ENCODE assay signal across 16 cellular contexts in genomic region chr12:63045020-63045860, GRCh38.
DNase-seq lines count a peak whose midpoint lies in the region; ATAC-seq, FAIRE-seq and TF ChIP-seq lines count a peak whose summit lies in the region.
"Had no signal": no experiment of that assay in that cellular context is flagged by ENCODE, and none has a peak within 500 bp of the region (broad histone marks: within the 10 kb centered on the region; RNA-seq: fewer than 3 reads in every experiment).

No MANE protein-coding gene starts in this region.

- DNase-seq in BJ (ENCODE audit: low read depth) (peak; percentile 78), RCC 7860 (ENCODE audit: low spot score) (peak; percentile 52), epithelial cell of esophagus (ENCODE audit: low read depth) (peak; percentile 42), omental fat pad (ENCODE audit: low spot score) (no peak), occipital lobe (lab: John Stamatoyannopoulos, UW) (no peak), midbrain (lab: John Stamatoyannopoulos, UW) (no peak), DMS79 treated with DMSO at 0.1 percent for 48 hours (lab: John Stamatoyannopoulos, UW) (no peak), H9 (no peak)
- DNase-seq: activated CD4-positive, alpha-beta T cell treated with anti-CD3 and anti-CD28 coated beads, Interleukin-2, amount 10 ng/mL, durations not matched to agents 7 days and 5 days; activated naive CD4-positive, alpha-beta T cell treated with anti-CD3 and anti-CD28 coated beads, Interleukin-2, amount 10 ng/mL, durations not matched to agents 7 days and 5 days; Calu3; endodermal cell; left lung; NCI-H2227 treated with DMSO at 0.1 percent for 48 hours; SHP77 had no signal

- no peak overlapping the region for H4K91ac ChIP-seq in H9 (ENCODE audit: insufficient read length, low read depth, low read length)

- no peak overlapping the region for H4K8ac ChIP-seq in H9 (replicated peaks; ENCODE audit: insufficient read length, low read depth, low read length)

- CTCF ChIA-PET in BJ (lab: Yijun Ruan, JAX), result interaction anchor here (1.0 to 1.2 kb wide), 2 partner anchors 11 to 232 kb away, joined by 3 read pairs; no protein-coding TSS in a partner anchor

- no peak overlapping the region for H2AK5ac ChIP-seq in H9 (ENCODE audit: insufficient read length, low read length)

- no peaks in the 10 kb centered on the region for H3K9me3 ChIP-seq in H9 (ENCODE audit: control insufficient read depth, low read depth, low read length)
- H3K9me3 ChIP-seq: left lung, prostate gland had no signal

- no peaks in the 10 kb centered on the region for H3K36me3 Mint-ChIP-seq in H9 (ENCODE audit: insufficient read depth in 1 of 3, low read depth in 3 of 3)
- H3K36me3 Mint-ChIP-seq: activated naive CD4-positive, alpha-beta T cell treated with anti-CD3 and anti-CD28 coated beads, Interleukin-2, amount 10 ng/mL, durations not matched to agents 7 days and 5 days had no signal

- H3K27me3 Mint-ChIP-seq in H9 (ENCODE audit: low read depth), result no peaks in the 10 kb centered on the region
- H3K27me3 Mint-ChIP-seq: activated CD4-positive, alpha-beta T cell treated with anti-CD3 and anti-CD28 coated beads, Interleukin-2, amount 10 ng/mL, durations not matched to agents 7 days and 5 days; activated naive CD4-positive, alpha-beta T cell treated with anti-CD3 and anti-CD28 coated beads, Interleukin-2, amount 10 ng/mL, durations not matched to agents 7 days and 5 days had no signal

- no CpG with 5 or more reads among the region's 4 CpGs for WGBS in H9 (ENCODE audit: extremely low coverage, insufficient read length, low lambda C conversion rate)

- no peak overlapping the region for H2AFZ ChIP-seq in H9 (ENCODE audit: low read length)

- H3K27ac ChIP-seq in H9 (ENCODE audit: insufficient read length, low read depth, low read length), result no peak overlapping the region
- H3K27ac ChIP-seq: left lung, prostate gland had no signal

- no peak overlapping the region for H3K14ac ChIP-seq in H9 (ENCODE audit: insufficient read depth, low read length)

- POLR2A ChIA-PET in BJ (lab: Charles Lee), result interaction anchor here (0.6 kb wide), 1 partner anchor 19 kb away, joined by 6 read pairs; no protein-coding TSS in a partner anchor

- H3K23me2 ChIP-seq in H9 (ENCODE audit: insufficient read length, low read depth, low read length, poor library complexity, severe bottlenecking), result no peaks in the 10 kb centered on the region

- ATAC-seq in omental fat pad (ENCODE audit: low FRiP score), result peak; percentile 14
- ATAC-seq: left lung had no signal

- no peaks in the 10 kb centered on the region for H4K20me1 ChIP-seq in H9 (ENCODE audit: control insufficient read depth, insufficient read depth, insufficient read length)

- H3K79me1 ChIP-seq in H9 (ENCODE audit: insufficient read depth, low read depth, low read length, poor library complexity, severe bottlenecking), result no peaks in the 10 kb centered on the region

- H2BK20ac ChIP-seq in H9 (ENCODE audit: low read depth, low read length, poor library complexity, severe bottlenecking), result no peak overlapping the region

- H3K4me3 ChIP-seq in BJ (ENCODE audit: low read depth, low read length), result no peak overlapping the region
- no peak overlapping the region for H3K4me3 ChIP-seq in epithelial cell of esophagus (ENCODE audit: low read length)
- H3K4me3 ChIP-seq: left lung, prostate gland had no signal

- H3T11ph ChIP-seq in H9 (ENCODE audit: low read length), result no peak overlapping the region

- H3K36me3 ChIP-seq in BJ (ENCODE audit: control insufficient read depth, insufficient read depth, low read length), result no peaks in the 10 kb centered on the region
- H3K36me3 ChIP-seq: left lung, prostate gland had no signal

- no peak overlapping the region for H3K18ac ChIP-seq in H9 (ENCODE audit: insufficient read length, low read depth, low read length)

- H3K27me3 ChIP-seq in BJ (ENCODE audit: control insufficient read depth, insufficient read depth, low read length) (no peaks in the 10 kb centered on the region), H9 (ENCODE audit: insufficient read depth, low read length) (no peaks in the 10 kb centered on the region)
- H3K27me3 ChIP-seq: left lung had no signal

- no peak overlapping the region for H3K56ac ChIP-seq in H9 (ENCODE audit: insufficient read length, low read depth, low read length)

- peak; percentile 20 for FAIRE-seq in RCC 7860 (lab: Jason Lieb, UNC)

- no peaks in the 10 kb centered on the region for H3K4me1 Mint-ChIP-seq in H9
- H3K4me1 Mint-ChIP-seq: activated CD4-positive, alpha-beta T cell treated with anti-CD3 and anti-CD28 coated beads, Interleukin-2, amount 10 ng/mL, durations not matched to agents 7 days and 5 days; activated naive CD4-positive, alpha-beta T cell treated with anti-CD3 and anti-CD28 coated beads, Interleukin-2, amount 10 ng/mL, durations not matched to agents 7 days and 5 days; endodermal cell had no signal

- H3K9ac ChIP-seq in H9 (ENCODE audit: extremely low read depth, insufficient read length, low read length), result no peak overlapping the region

- H2BK15ac ChIP-seq in H9 (ENCODE audit: low read depth, low read length), result no peak overlapping the region

- no peak overlapping the region for H3K27ac Mint-ChIP-seq in H9
- H3K27ac Mint-ChIP-seq: activated CD4-positive, alpha-beta T cell treated with anti-CD3 and anti-CD28 coated beads, Interleukin-2, amount 10 ng/mL, durations not matched to agents 7 days and 5 days; activated naive CD4-positive, alpha-beta T cell treated with anti-CD3 and anti-CD28 coated beads, Interleukin-2, amount 10 ng/mL, durations not matched to agents 7 days and 5 days; endodermal cell had no signal

- H3K9me3 Mint-ChIP-seq in H9, result no peaks in the 10 kb centered on the region
- H3K9me3 Mint-ChIP-seq: activated CD4-positive, alpha-beta T cell treated with anti-CD3 and anti-CD28 coated beads, Interleukin-2, amount 10 ng/mL, durations not matched to agents 7 days and 5 days; activated naive CD4-positive, alpha-beta T cell treated with anti-CD3 and anti-CD28 coated beads, Interleukin-2, amount 10 ng/mL, durations not matched to agents 7 days and 5 days; endodermal cell had no signal

- H3K4ac ChIP-seq in H9 (ENCODE audit: low read depth, low read length), result no peak overlapping the region

- no peak overlapping the region for H3K23ac ChIP-seq in H9 (ENCODE audit: insufficient read length, low read depth, low read length)

- no peak for TF ChIP-seq CTCF in BJ (IDR thresholded peaks at IDR 0.05; ENCODE audit: insufficient read depth, low read depth, low read length)
- no peak for TF ChIP-seq CTCF in epithelial cell of esophagus (IDR thresholded peaks at IDR 0.05; ENCODE audit: insufficient read depth, low read depth, low read length, missing control alignments)
- TF ChIP-seq CTCF in omental fat pad (IDR thresholded peaks at IDR 0.05), result no peak
- no peak for TF ChIP-seq CTCF in H9 (conservative IDR thresholded peaks at IDR 0.05)

- no peak overlapping the region for H3K4me2 ChIP-seq in H9 (ENCODE audit: insufficient read depth, insufficient read length, low read length)

- no peak overlapping the region for H2BK120ac ChIP-seq in H9 (ENCODE audit: low read depth, low read length, poor library complexity, severe bottlenecking)

- no peak overlapping the region for H2BK5ac ChIP-seq in H9 (ENCODE audit: insufficient read length, low read length)

- H3K4me1 ChIP-seq in H9 (ENCODE audit: insufficient read depth, low read length), result no peaks in the 10 kb centered on the region
- H3K4me1 ChIP-seq: left lung, prostate gland had no signal

- no peak overlapping the region for H2BK12ac ChIP-seq in H9 (ENCODE audit: insufficient read length, low read depth, low read length)

- no peak overlapping the region for H4K5ac ChIP-seq in H9 (ENCODE audit: insufficient read length, low read depth, low read length)

- H3K79me2 ChIP-seq in H9 (ENCODE audit: insufficient read depth, low read length), result no peaks in the 10 kb centered on the region

- no peak overlapping the region for H3K4me3 Mint-ChIP-seq in H9
- H3K4me3 Mint-ChIP-seq: activated CD4-positive, alpha-beta T cell treated with anti-CD3 and anti-CD28 coated beads, Interleukin-2, amount 10 ng/mL, durations not matched to agents 7 days and 5 days; activated naive CD4-positive, alpha-beta T cell treated with anti-CD3 and anti-CD28 coated beads, Interleukin-2, amount 10 ng/mL, durations not matched to agents 7 days and 5 days; endodermal cell had no signal

Comparison
In these comparisons a context has a peak if more than half of its experiments do, and no peak if none do; other contexts are left out.
1. DNase-seq: peak in BJ (single experiment), RCC 7860 (single experiment) and epithelial cell of esophagus (single experiment); none in omental fat pad (single experiment), occipital lobe (single experiment), midbrain (single experiment), DMS79 treated with DMSO at 0.1 percent for 48 hours (single experiment) and H9 (single experiment).